24 cellular contexts compared by ENCODE assay signal in the genomic region with DNA sequence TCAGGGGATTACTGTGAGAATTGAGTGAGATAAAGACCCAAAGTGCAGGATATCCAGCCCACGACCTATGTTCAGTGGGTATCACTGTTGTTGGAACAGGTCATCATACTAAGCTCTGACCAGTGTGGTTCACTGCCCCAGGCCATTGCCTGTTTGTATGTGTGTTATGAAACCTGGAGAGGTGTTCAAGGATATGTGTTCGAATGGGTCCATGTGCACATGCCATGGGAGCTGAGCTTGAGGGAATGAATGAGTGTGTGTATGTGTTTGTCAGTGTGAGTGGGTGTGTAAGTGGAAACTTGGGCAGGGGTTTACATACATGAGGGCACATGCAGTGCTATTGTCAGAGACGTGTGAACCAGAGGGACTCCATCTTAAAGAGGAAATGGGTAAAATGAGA.
"Had no signal": no experiment of that assay in that cellular context is flagged by ENCODE, and none has a peak within 500 bp of the region (broad histone marks: within the 10 kb centered on the region; RNA-seq: fewer than 3 reads in every experiment).

No MANE protein-coding gene starts in this region.

- DNase-seq: hypothalamus; islet precursor cell; left ventricle myocardium inferior; midbrain; mucosa of descending colon; naive thymus-derived CD4-positive, alpha-beta T cell; ovary; stimulated activated CD4-positive, alpha-beta T cell treated with anti-CD3 and anti-CD28 coated beads, Interleukin-12 subunit alpha, Interleukin-12 subunit beta, amount 100 ng/mL, for 4 hours; stimulated activated CD4-positive, alpha-beta T cell treated with anti-CD3 and anti-CD28 coated beads, Interleukin-15, amount 100 ng/mL, for 24 hours; stimulated activated CD4-positive, alpha-beta T cell treated with anti-CD3 and anti-CD28 coated beads, Interleukin-2, amount 100 ng/mL, for 24 hours; stimulated activated CD4-positive, alpha-beta T cell treated with anti-CD3 and anti-CD28 coated beads, Interleukin-4, amount 100 ng/mL, for 1 hour; stimulated activated naive B cell treated with anti-CD40 and anti-IgM and Interleukin-4, amounts not matched to agents 10 μg/mL and 1 μg/mL and 100 μg/mL, for 72 hours; stimulated activated naive CD8-positive, alpha-beta T cell treated with anti-CD3 and anti-CD28 coated beads, Interleukin-15, Interleukin-2, amounts not matched to agents 100 U/mL and 50 U/mL, for 24 hours; stomach; testis; thyroid gland; upper lobe of right lung had no signal

- H3K4me1 Mint-ChIP-seq: naive thymus-derived CD4-positive, alpha-beta T cell had no signal

- H3K4me1 ChIP-seq: testis, thyroid gland, upper lobe of right lung had no signal

- H3K27ac Mint-ChIP-seq: natural killer cell treated with Interleukin-12 subunit alpha and Interleukin-12 subunit beta and Interleukin-15 and Interleukin-18, amount 100 ng/mL, for 72 hours; progenitor cell of endocrine pancreas; stimulated activated naive B cell treated with anti-CD40 and anti-IgM and Interleukin-4, amounts not matched to agents 10 μg/mL and 1 μg/mL and 100 μg/mL, for 72 hours had no signal

- H3K27me3 ChIP-seq: ovary, right atrium auricular region, stomach, testis, thyroid gland, upper lobe of right lung had no signal

- H3K27ac ChIP-seq: left ventricle myocardium inferior, ovary, right atrium auricular region, skin epidermis, stomach, testis, thyroid gland, upper lobe of right lung had no signal

- H3K27me3 Mint-ChIP-seq: natural killer cell treated with Interleukin-12 subunit alpha and Interleukin-12 subunit beta and Interleukin-15 and Interleukin-18, amount 100 ng/mL, for 72 hours; progenitor cell of endocrine pancreas had no signal

- H3K36me3 ChIP-seq: left ventricle myocardium inferior, ovary, right atrium auricular region, stomach, thyroid gland, upper lobe of right lung had no signal

- H3K4me3 ChIP-seq: left ventricle myocardium inferior, lung, mucosa of descending colon, ovary, right atrium auricular region, skin epidermis, stomach, testis, thyroid gland, upper lobe of right lung had no signal

- H3K4me3 Mint-ChIP-seq: naive thymus-derived CD4-positive, alpha-beta T cell; natural killer cell treated with Interleukin-12 subunit alpha and Interleukin-12 subunit beta and Interleukin-15 and Interleukin-18, amount 100 ng/mL, for 72 hours; stimulated activated naive B cell treated with anti-CD40 and anti-IgM and Interleukin-4, amounts not matched to agents 10 μg/mL and 1 μg/mL and 100 μg/mL, for 72 hours had no signal

- FAIRE-seq: urothelium cell line had no signal

- H3K36me3 Mint-ChIP-seq: naive thymus-derived CD4-positive, alpha-beta T cell; natural killer cell treated with Interleukin-12 subunit alpha and Interleukin-12 subunit beta and Interleukin-15 and Interleukin-18, amount 100 ng/mL, for 72 hours; stimulated activated naive B cell treated with anti-CD40 and anti-IgM and Interleukin-4, amounts not matched to agents 10 μg/mL and 1 μg/mL and 100 μg/mL, for 72 hours had no signal

- H3K9me3 ChIP-seq: left ventricle myocardium inferior, mucosa of descending colon, ovary, right atrium auricular region, stomach, testis, thyroid gland, upper lobe of right lung had no signal

- ATAC-seq: mucosa of descending colon; naive thymus-derived CD4-positive, alpha-beta T cell; natural killer cell treated with Interleukin-12 subunit alpha and Interleukin-12 subunit beta and Interleukin-15 and Interleukin-18, amount 100 ng/mL, for 72 hours; sciatic nerve; stimulated activated naive B cell treated with anti-CD40 and anti-IgM and Interleukin-4, amounts not matched to agents 10 μg/mL and 1 μg/mL and 100 μg/mL, for 72 hours; stimulated activated naive CD8-positive, alpha-beta T cell treated with anti-CD3 and anti-CD28 coated beads, Interleukin-15, Interleukin-2, amounts not matched to agents 100 U/mL and 50 U/mL, for 24 hours; upper lobe of right lung had no signal

- H3K9me3 Mint-ChIP-seq: naive thymus-derived CD4-positive, alpha-beta T cell; natural killer cell treated with Interleukin-12 subunit alpha and Interleukin-12 subunit beta and Interleukin-15 and Interleukin-18, amount 100 ng/mL, for 72 hours; stimulated activated naive B cell treated with anti-CD40 and anti-IgM and Interleukin-4, amounts not matched to agents 10 μg/mL and 1 μg/mL and 100 μg/mL, for 72 hours had no signal
